In genomic region chr15:94232107-94232506, GRCh38 we compare ENCODE assay signal across 8 cellular contexts. TPM values are rescaled to one million over a fixed set of nuclear protein-coding genes. Genes with fewer than 3 reads are reported as not detected.
DNase-seq lines count a peak whose midpoint lies in the region; ATAC-seq and TF ChIP-seq lines count a peak whose summit lies in the region.

No MANE protein-coding gene starts in this region.

- TF ChIP-seq POLR2A in testis (IDR thresholded peaks at IDR 0.05): no peak

- intact Hi-C loops in testis (cut with DNase I; ENCODE audit: low total_unique reads): no loop called here

- H3K27me3 ChIP-seq in iPS-18a (ENCODE audit: control insufficient read depth, insufficient read depth, low read length) (peaks cover 45% of the 10 kb centered on the region), testis (no peaks in the 10 kb centered on the region)

- H3K9me3 Mint-ChIP-seq in activated CD4-positive, alpha-beta T cell treated with anti-CD3 and anti-CD28 coated beads, Interleukin-2, amount 10 ng/mL, durations not matched to agents 7 days and 5 days: no peaks in the 10 kb centered on the region

- peak overlapping the region; percentile 90 for H3K4me3 Mint-ChIP-seq in activated CD4-positive, alpha-beta T cell treated with anti-CD3 and anti-CD28 coated beads, Interleukin-2, amount 10 ng/mL, durations not matched to agents 7 days and 5 days
- H3K4me3 Mint-ChIP-seq in T-helper 17 cell: peak overlapping the region; percentile 87

- H3K9me3 ChIP-seq in T-helper 17 cell (ENCODE audit: control insufficient read depth, low read length, poor library complexity, severe bottlenecking): no peaks in the 10 kb centered on the region
- no peaks in the 10 kb centered on the region for H3K9me3 ChIP-seq in iPS-18a (ENCODE audit: control insufficient read depth, low read depth, low read length)
- H3K9me3 ChIP-seq in testis: no peaks in the 10 kb centered on the region

- WGBS in testis, 2 donors: 24 to 37% methylated on average over 6 to 9 of the region's 9 CpGs

- peaks cover 74% of the 10 kb centered on the region for H3K4me1 Mint-ChIP-seq in activated CD4-positive, alpha-beta T cell treated with anti-CD3 and anti-CD28 coated beads, Interleukin-2, amount 10 ng/mL, durations not matched to agents 7 days and 5 days
- peaks cover 36% of the 10 kb centered on the region for H3K4me1 Mint-ChIP-seq in T-helper 17 cell

- TF ChIP-seq CTCF in testis (IDR thresholded peaks at IDR 0.05): no peak

- H3K9ac ChIP-seq in iPS-18a (ENCODE audit: low read length): peak overlapping the region; percentile 19

- H3K4me3 ChIP-seq in iPS-18a (ENCODE audit: low read length): peak overlapping the region; percentile 73
- peak overlapping the region; percentile 51 to 66 for H3K4me3 ChIP-seq in testis

- no peaks in the 10 kb centered on the region for H3K36me3 ChIP-seq in iPS-18a (ENCODE audit: control insufficient read depth, low read depth, low read length)
- no peaks in the 10 kb centered on the region for H3K36me3 ChIP-seq in testis (ENCODE audit: low read depth, missing control alignments)

- POLR2A ChIA-PET in activated CD4-positive, alpha-beta T cell treated with anti-CD3 and anti-CD28 coated beads, Interleukin-2, amount 10 ng/mL, durations not matched to agents 7 days and 5 days (lab: Charles Lee): interaction anchor here (0.6 kb wide), 1 partner anchor 92 kb away, joined by 4 read pairs; no protein-coding TSS in a partner anchor

- CTCF ChIA-PET in activated CD4-positive, alpha-beta T cell treated with anti-CD3 and anti-CD28 coated beads, Interleukin-2, amount 10 ng/mL, durations not matched to agents 7 days and 5 days (lab: Charles Lee): interaction anchor here (0.9 to 2.8 kb wide), 6 partner anchors 10 to 92 kb away, joined by 3 to 11 read pairs (median 7); no protein-coding TSS in a partner anchor

- H3K27ac Mint-ChIP-seq in activated CD4-positive, alpha-beta T cell treated with anti-CD3 and anti-CD28 coated beads, Interleukin-2, amount 10 ng/mL, durations not matched to agents 7 days and 5 days: peak overlapping the region; percentile 97
- H3K27ac Mint-ChIP-seq in T-helper 17 cell: peak overlapping the region; percentile 84

- peaks cover 16% of the 10 kb centered on the region for H3K36me3 Mint-ChIP-seq in activated CD4-positive, alpha-beta T cell treated with anti-CD3 and anti-CD28 coated beads, Interleukin-2, amount 10 ng/mL, durations not matched to agents 7 days and 5 days (ENCODE audit: low read depth)
- H3K36me3 Mint-ChIP-seq in T-helper 17 cell (ENCODE audit: low read depth): no peaks in the 10 kb centered on the region

- H3K4me1 ChIP-seq in iPS-18a (ENCODE audit: control insufficient read depth, low read depth, low read length) (peaks cover 12% of the 10 kb centered on the region), testis (no peaks in the 10 kb centered on the region)

- DNase-seq in activated CD4-positive, alpha-beta T cell treated with anti-CD3 and anti-CD28 coated beads, Interleukin-2, amount 10 ng/mL, durations not matched to agents 7 days and 5 days: no peak
- no peak for DNase-seq in activated CD4-positive, alpha-beta T cell treated with anti-CD3 and anti-CD28 coated beads, Interleukin-2, amount 50 U/mL, for 48 hours
- DNase-seq in T-helper 17 cell (no peak), testis (no peak)
- no peak for DNase-seq in stimulated activated CD4-positive, alpha-beta T cell treated with anti-CD3 and anti-CD28 coated beads, Interleukin-2, amount 100 ng/mL, for 24 hours

- H3K27me3 Mint-ChIP-seq in activated CD4-positive, alpha-beta T cell treated with anti-CD3 and anti-CD28 coated beads, Interleukin-2, amount 10 ng/mL, durations not matched to agents 7 days and 5 days: peaks cover 2% of the 10 kb centered on the region
- H3K27me3 Mint-ChIP-seq in T-helper 17 cell: no peaks in the 10 kb centered on the region

- H3K27ac ChIP-seq in iPS-18a (ENCODE audit: low read length): no peak overlapping the region
- H3K27ac ChIP-seq in testis: peak overlapping the region in 1 of 2 donors; percentile 16

- ATAC-seq in T-helper 17 cell (no peak), GM21529 (IDR thresholded peaks at IDR 0.05; ENCODE audit: unreplicated experiment) (no peak), GM18511 (IDR thresholded peaks at IDR 0.05; ENCODE audit: unreplicated experiment) (no peak)

RNA-seq across cellular contexts. Expression of gene MCTP2, which starts 0.7 kb away (rescaled TPM):
- 10 to 100 TPM; 17.0 to 17.2 TPM for total RNA-seq in activated CD4-positive, alpha-beta T cell treated with anti-CD3 and anti-CD28 coated beads, Interleukin-2, amount 10 ng/mL, durations not matched to agents 7 days and 5 days
- total RNA-seq in T-helper 17 cell: 10 to 100 TPM; 16.2 to 23.1 TPM
- total RNA-seq in testis: 10 to 100 TPM in 1 of 2 donors, 1 to 10 TPM in 1; 7.6 to 13.8 TPM
- polyA plus RNA-seq in testis (ENCODE audit: insufficient read depth, low read depth, low replicate concordance): 6.7 TPM
